In genomic region chr4:77776182-77777134, GRCh38 we compare ENCODE assay signal across 16 cellular contexts. TPM values are rescaled to one million over a fixed set of nuclear protein-coding genes. Genes with fewer than 3 reads are reported as not detected.
DNase-seq lines count a peak whose midpoint lies in the region; ATAC-seq and FAIRE-seq lines count a peak whose summit lies in the region.
"Had no signal": no experiment of that assay in that cellular context is flagged by ENCODE, and none has a peak within 500 bp of the region (broad histone marks: within the 10 kb centered on the region; RNA-seq: fewer than 3 reads in every experiment).

No MANE protein-coding gene starts in this region.

- no peak for DNase-seq in activated T-cell treated with anti-CD3 and anti-CD28 coated beads, Interleukin-2, amount 50 U/mL, for 24 hours
- no peak for DNase-seq in activated T-cell treated with anti-CD3 and anti-CD28 coated beads, Interleukin-2, amount 50 U/mL, for 1 hour
- DNase-seq in substantia nigra (lab: John Stamatoyannopoulos, UW) (peak in 1 of 49 donors; percentile 9), ureter (ENCODE audit: low spot score) (no peak)
- DNase-seq: activated CD4-positive, alpha-beta T cell treated with anti-CD3 and anti-CD28 coated beads for 4 hours; activated effector memory CD4-positive, alpha-beta T cell treated with anti-CD3 and anti-CD28 coated beads, Interleukin-2, amount 50 U/mL, for 16 hours; DMS79 treated with DMSO at 0.1 percent for 48 hours; islet precursor cell; NCI-H1930; T-cell had no signal

- peak overlapping the region; percentile 5 for H3K27ac Mint-ChIP-seq in activated T-cell treated with anti-CD3 and anti-CD28 coated beads, Interleukin-2, amount 50 U/mL, for 24 hours
- H3K27ac Mint-ChIP-seq in activated naive CD8-positive, alpha-beta T cell, result peak overlapping the region; percentile 83

- H3K27me3 Mint-ChIP-seq in activated T-cell treated with anti-CD3 and anti-CD28 coated beads, Interleukin-2, amount 50 U/mL, for 24 hours, result no peaks in the 10 kb centered on the region
- no peaks in the 10 kb centered on the region for H3K27me3 Mint-ChIP-seq in activated naive CD8-positive, alpha-beta T cell
- H3K27me3 Mint-ChIP-seq: T-cell had no signal

- no peak overlapping the region for H3K4me3 Mint-ChIP-seq in activated T-cell treated with anti-CD3 and anti-CD28 coated beads, Interleukin-2, amount 50 U/mL, for 24 hours
- no peak overlapping the region for H3K4me3 Mint-ChIP-seq in activated naive CD8-positive, alpha-beta T cell

- H3K9me3 Mint-ChIP-seq in activated T-cell treated with anti-CD3 and anti-CD28 coated beads, Interleukin-2, amount 50 U/mL, for 24 hours, result peaks cover 2% of the 10 kb centered on the region
- no peaks in the 10 kb centered on the region for H3K9me3 Mint-ChIP-seq in activated naive CD8-positive, alpha-beta T cell (ENCODE audit: low read depth)
- H3K9me3 Mint-ChIP-seq: T-cell had no signal

- H3K4me1 Mint-ChIP-seq in activated T-cell treated with anti-CD3 and anti-CD28 coated beads, Interleukin-2, amount 50 U/mL, for 24 hours (ENCODE audit: low read depth), result peaks cover 42% of the 10 kb centered on the region
- H3K4me1 Mint-ChIP-seq in activated naive CD8-positive, alpha-beta T cell (ENCODE audit: low read depth), result peaks cover 53% of the 10 kb centered on the region

- no peak for ATAC-seq in HG03097 (IDR thresholded peaks at IDR 0.05; ENCODE audit: low FRiP score, unreplicated experiment)
- ATAC-seq in GM21390 (IDR thresholded peaks at IDR 0.05; ENCODE audit: unreplicated experiment), result no peak
- ATAC-seq: HCT116 had no signal

- H3K27ac ChIP-seq in substantia nigra (ENCODE audit: low read depth, low read length, poor library complexity, severe bottlenecking), result peak overlapping the region; percentile 18
- H3K27ac ChIP-seq: vagina had no signal

- FAIRE-seq in islet of Langerhans (lab: Jason Lieb, UNC), result peak; percentile 30

- peaks cover 48% of the 10 kb centered on the region for H3K36me3 Mint-ChIP-seq in activated T-cell treated with anti-CD3 and anti-CD28 coated beads, Interleukin-2, amount 50 U/mL, for 24 hours (ENCODE audit: low read depth)
- peaks cover 7% of the 10 kb centered on the region for H3K36me3 Mint-ChIP-seq in activated naive CD8-positive, alpha-beta T cell

RNA-seq across cellular contexts. Expression of gene CNOT6L, which starts 42.7 kb away (rescaled TPM):
- total RNA-seq in ureter, result 64.7 TPM
